Comparison of ENCODE assay signal across 9 cellular contexts in the genomic region with DNA sequence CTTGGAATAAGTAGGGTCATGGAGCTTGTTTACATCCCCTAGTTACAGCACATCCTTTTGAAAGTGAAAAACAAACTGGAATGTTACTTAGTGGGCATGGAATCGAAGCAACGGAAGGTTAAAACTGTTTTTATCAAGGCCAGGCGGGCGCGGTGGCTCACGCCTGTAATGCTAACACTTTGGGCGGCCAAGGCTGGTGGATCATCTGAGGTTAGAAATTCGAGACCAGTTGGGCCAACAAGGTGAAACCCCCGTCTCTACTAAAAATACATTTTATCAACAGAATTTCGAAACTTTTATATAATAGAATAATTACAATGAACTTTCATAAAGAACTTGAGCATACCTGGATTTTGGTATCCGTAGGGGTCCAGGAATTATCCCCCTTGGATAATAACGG. TPM values are rescaled to one million over a fixed set of nuclear protein-coding genes. Genes with fewer than 3 reads are reported as not detected.
DNase-seq lines count a peak whose midpoint lies in the region; ATAC-seq and TF ChIP-seq lines count a peak whose summit lies in the region.
"Had no signal": no experiment of that assay in that cellular context is flagged by ENCODE, and none has a peak within 500 bp of the region (broad histone marks: within the 10 kb centered on the region; RNA-seq: fewer than 3 reads in every experiment).

No MANE protein-coding gene starts in this region.

- CTCF ChIA-PET in AG04449 (lab: Yijun Ruan, JAX): interaction anchor here (0.7 to 2.6 kb wide), 10 partner anchors 8 to 553 kb away, joined by 3 to 9 read pairs (median 6); no protein-coding TSS in a partner anchor

- peak overlapping the region; percentile 88 to 97 (median 93) for H3K4me3 Mint-ChIP-seq in naive B cell

- H3K9ac ChIP-seq in Karpas-422 (ENCODE audit: low read length): peak overlapping the region; percentile 94

- no peak for TF ChIP-seq CTCF in AG04449 (IDR thresholded peaks at IDR 0.05; ENCODE audit: insufficient read depth, low read length, missing control alignments)

- no peaks in the 10 kb centered on the region for H3K9me2 ChIP-seq in Karpas-422 (replicated peaks; ENCODE audit: insufficient read depth, low read length)

- ATAC-seq in naive B cell (ENCODE audit: low read depth in 2 of 2) (no peak), HG02798 (IDR thresholded peaks at IDR 0.05; ENCODE audit: poor library complexity, unreplicated experiment) (no peak), GM18867 (IDR thresholded peaks at IDR 0.05; ENCODE audit: unreplicated experiment) (no peak)

- peak overlapping the region; percentile 73 for H3K4me3 ChIP-seq in AG04449 (ENCODE audit: low read depth, low read length)
- H3K4me3 ChIP-seq in Karpas-422 (ENCODE audit: low read length): peak overlapping the region; percentile 82

- no peaks in the 10 kb centered on the region for H4K20me1 ChIP-seq in Karpas-422 (ENCODE audit: insufficient read depth, low read depth, low read length)

- no peaks in the 10 kb centered on the region for H3K27me3 ChIP-seq in Karpas-422 (ENCODE audit: low read length)

- peak overlapping the region; percentile 98 for H3K4me2 ChIP-seq in Karpas-422 (ENCODE audit: low read depth, low read length, poor library complexity, severe bottlenecking)

- H3K9me3 ChIP-seq in Karpas-422 (ENCODE audit: low read length): no peaks in the 10 kb centered on the region

- H3K9me3 Mint-ChIP-seq in naive B cell: no peaks in the 10 kb centered on the region

- H3K4me1 Mint-ChIP-seq in naive B cell: peaks cover 11 to 39% (median 34%) of the 10 kb centered on the region in 3 donors

- H3K27ac ChIP-seq in Karpas-422 (ENCODE audit: low read length) (no peak overlapping the region), cingulate gyrus (ENCODE audit: low read depth, low read length) (peak overlapping the region; percentile 99)

- peaks cover 3 to 15% of the 10 kb centered on the region in 2 donors for H3K36me3 Mint-ChIP-seq in naive B cell

- DNase-seq in AG04449 (ENCODE audit: low read depth, low spot score): no peak
- DNase-seq in Karpas-422: no peak
- no peak for DNase-seq in naive B cell
- DNase-seq in NCI-H128 (lab: John Stamatoyannopoulos, UW; ENCODE audit: unreplicated experiment): no peak
- DNase-seq in cerebellar cortex (ENCODE audit: low spot score): no peak

- H3K27me3 Mint-ChIP-seq in naive B cell: no peaks in the 10 kb centered on the region

- no peak overlapping the region for H2AFZ ChIP-seq in Karpas-422 (ENCODE audit: low read length)

- peaks cover 32% of the 10 kb centered on the region for H3K4me1 ChIP-seq in Karpas-422 (ENCODE audit: low read length)

- peaks cover 28% of the 10 kb centered on the region for H3K79me2 ChIP-seq in Karpas-422 (ENCODE audit: low read length)

- peaks cover 11% of the 10 kb centered on the region for H3K36me3 ChIP-seq in Karpas-422 (ENCODE audit: insufficient read depth, low read length)

- POLR2A ChIA-PET in AG04449 (lab: Yijun Ruan, JAX): interaction anchor here (0.5 to 1.4 kb wide), 5 partner anchors 23 to 301 kb away, joined by 3 to 8 read pairs (median 3); partner anchors contain the start of gene OGDH

- peak overlapping the region in 5 of 6 donors; percentile 93 to 98 (median 97) for H3K27ac Mint-ChIP-seq in naive B cell

RNA-seq across cellular contexts. Expression of gene TMED4, which starts 1.1 kb away (rescaled TPM):
- total RNA-seq in Karpas-422 (2014; rRNA removed; shearing (Covaris generic); ENCODE audit: low replicate concordance): 62.0 and 66.2 TPM in 2 replicates
- polyA plus RNA-seq in naive B cell (ENCODE audit: low read depth in 6 of 6): 10 to 100 TPM; 54.8 to 82.0 (median 67.3) TPM

RNA-seq across cellular contexts. Expression of gene DDX56, which starts 9.4 kb away (rescaled TPM):
- total RNA-seq in Karpas-422 (2014; rRNA removed; shearing (Covaris generic); ENCODE audit: low replicate concordance): 66.8 and 73.3 TPM in 2 replicates
- polyA plus RNA-seq in naive B cell (ENCODE audit: low read depth in 6 of 6): 10 to 100 TPM; 26.9 to 50.8 (median 34.4) TPM

RNA-seq across cellular contexts. Expression of gene OGDH, which starts 23.3 kb away (rescaled TPM):
- 24.9 and 34.9 TPM in 2 replicates for total RNA-seq in Karpas-422 (2014; rRNA removed; shearing (Covaris generic); ENCODE audit: low replicate concordance)
- 10 to 100 TPM in 5 of 6 donors, 1 to 10 TPM in 1; 9.5 to 21.6 (median 20.1) TPM for polyA plus RNA-seq in naive B cell (ENCODE audit: low read depth in 6 of 6)

RNA-seq across cellular contexts. Expression of gene NPC1L1, which starts 42.0 kb away (rescaled TPM):
- not detected in 2 replicates for total RNA-seq in Karpas-422 (2014; rRNA removed; shearing (Covaris generic); ENCODE audit: low replicate concordance)
- polyA plus RNA-seq in naive B cell (ENCODE audit: low read depth in 6 of 6): not detected
- total RNA-seq: M059J had no signal
